In genomic region chr17:82433560-82434215, GRCh38 we compare ENCODE assay signal across 18 cellular contexts. TPM values are rescaled to one million over a fixed set of nuclear protein-coding genes. Genes with fewer than 3 reads are reported as not detected.
DNase-seq lines count a peak whose midpoint lies in the region; ATAC-seq and TF ChIP-seq lines count a peak whose summit lies in the region.
"Had no signal": no experiment of that assay in that cellular context is flagged by ENCODE, and none has a peak within 500 bp of the region (broad histone marks: within the 10 kb centered on the region; RNA-seq: fewer than 3 reads in every experiment).

No MANE protein-coding gene starts in this region.

- ATAC-seq in activated CD8-positive, alpha-beta memory T cell treated with anti-CD3 and anti-CD28 coated beads, Interleukin-2, amount 10 ng/mL, durations not matched to agents 7 days and 5 days: no peak
- ATAC-seq in activated B cell treated with CpG ODN at 0.5 μM for 24 hours (ENCODE audit: low read depth) (no peak), gastrocnemius medialis (no peak)

- H3K27ac ChIP-seq in osteoblast (ENCODE audit: low read depth, low read length) (no peak overlapping the region), gastrocnemius medialis (no peak overlapping the region)
- H3K27ac ChIP-seq: C4-2B, HL-60 had no signal

- H3K4me3 ChIP-seq in osteoblast (ENCODE audit: insufficient read depth, low read length) (no peak overlapping the region), gastrocnemius medialis (no peak overlapping the region)
- H3K4me3 ChIP-seq: HAP-1 had no signal

- H3K4me1 Mint-ChIP-seq in activated CD8-positive, alpha-beta memory T cell treated with anti-CD3 and anti-CD28 coated beads, Interleukin-2, amount 10 ng/mL, durations not matched to agents 7 days and 5 days: peaks cover 31% of the 10 kb centered on the region
- peaks cover 46% of the 10 kb centered on the region for H3K4me1 Mint-ChIP-seq in activated B cell treated with CpG ODN at 0.5 μM for 24 hours
- H3K4me1 Mint-ChIP-seq in MCF 10A (ENCODE audit: insufficient read depth, unreplicated experiment): no peaks in the 10 kb centered on the region

- H3K4me3 Mint-ChIP-seq in activated CD8-positive, alpha-beta memory T cell treated with anti-CD3 and anti-CD28 coated beads, Interleukin-2, amount 10 ng/mL, durations not matched to agents 7 days and 5 days: no peak overlapping the region
- H3K4me3 Mint-ChIP-seq in activated B cell treated with CpG ODN at 0.5 μM for 24 hours: no peak overlapping the region
- no peak overlapping the region for H3K4me3 Mint-ChIP-seq in MCF 10A (ENCODE audit: unreplicated experiment)

- peak overlapping the region; percentile 28 for H3K27ac Mint-ChIP-seq in activated CD8-positive, alpha-beta memory T cell treated with anti-CD3 and anti-CD28 coated beads, Interleukin-2, amount 10 ng/mL, durations not matched to agents 7 days and 5 days
- peak overlapping the region; percentile 78 for H3K27ac Mint-ChIP-seq in activated B cell treated with CpG ODN at 0.5 μM for 24 hours
- no peak overlapping the region for H3K27ac Mint-ChIP-seq in MCF 10A (ENCODE audit: low read depth, unreplicated experiment)

- no peaks in the 10 kb centered on the region for H3K27me3 ChIP-seq in osteoblast (ENCODE audit: insufficient read depth, low read length)
- no peaks in the 10 kb centered on the region for H3K27me3 ChIP-seq in gastrocnemius medialis

- H3K36me3 ChIP-seq in osteoblast (ENCODE audit: insufficient read depth, low read length) (no peaks in the 10 kb centered on the region), gastrocnemius medialis (peaks cover 0 to 43% of the 10 kb centered on the region in 2 donors)
- H3K36me3 ChIP-seq: HAP-1 had no signal

- no peak overlapping the region for H2AFZ ChIP-seq in osteoblast (ENCODE audit: low read length)

- H3K9me3 Mint-ChIP-seq in activated CD8-positive, alpha-beta memory T cell treated with anti-CD3 and anti-CD28 coated beads, Interleukin-2, amount 10 ng/mL, durations not matched to agents 7 days and 5 days (ENCODE audit: low read depth): no peaks in the 10 kb centered on the region
- H3K9me3 Mint-ChIP-seq in activated B cell treated with CpG ODN at 0.5 μM for 24 hours: no peaks in the 10 kb centered on the region
- no peaks in the 10 kb centered on the region for H3K9me3 Mint-ChIP-seq in MCF 10A (ENCODE audit: unreplicated experiment)

- H3K27me3 Mint-ChIP-seq in activated CD8-positive, alpha-beta memory T cell treated with anti-CD3 and anti-CD28 coated beads, Interleukin-2, amount 10 ng/mL, durations not matched to agents 7 days and 5 days: no peaks in the 10 kb centered on the region
- no peaks in the 10 kb centered on the region for H3K27me3 Mint-ChIP-seq in activated B cell treated with CpG ODN at 0.5 μM for 24 hours
- H3K27me3 Mint-ChIP-seq in MCF 10A (ENCODE audit: insufficient read depth, unreplicated experiment): no peaks in the 10 kb centered on the region

- CTCF ChIA-PET in activated CD8-positive, alpha-beta memory T cell treated with anti-CD3 and anti-CD28 coated beads, Interleukin-2, amount 10 ng/mL, durations not matched to agents 7 days and 5 days (lab: Charles Lee): interaction anchor here (2.3 kb wide), 1 partner anchor 9 kb away, joined by 7 read pairs; no protein-coding TSS in a partner anchor
- CTCF ChIA-PET in activated B cell treated with CpG ODN at 0.5 μM for 24 hours (lab: Charles Lee) (no interaction called here), MCF 10A (lab: Yijun Ruan, JAX) (interaction anchor here (0.7 kb wide), 1 partner anchor 121 kb away, joined by 3 read pairs; no protein-coding TSS in a partner anchor)

- no peak for DNase-seq in activated CD8-positive, alpha-beta memory T cell treated with anti-CD3 and anti-CD28 coated beads, Interleukin-2, amount 10 ng/mL, durations not matched to agents 7 days and 5 days
- no peak for DNase-seq in activated CD8-positive, alpha-beta memory T cell treated with anti-CD3 and anti-CD28 coated beads, Interleukin-2, amount 50 U/mL, for 48 hours
- DNase-seq in Daoy (ENCODE audit: low read depth): peak; percentile 5
- no peak for DNase-seq in activated B cell treated with CpG ODN at 0.5 μM for 24 hours
- DNase-seq in osteoblast (ENCODE audit: insufficient read length, low spot score, missing footprints): peak; percentile 85
- DNase-seq in MCF 10A (ENCODE audit: unreplicated experiment): no peak
- no peak for DNase-seq in gastrocnemius medialis
- DNase-seq in NCI-H2171 (lab: John Stamatoyannopoulos, UW): no peak
- DNase-seq: COR-L47, DMS153, NCI-H1092, NCI-H146, NCI-H2081, NCI-H510A treated with DMSO at 0.1 percent for 48 hours, NCI-H82 had no signal

- H3K4me2 ChIP-seq in osteoblast (ENCODE audit: insufficient read depth, low read length): no peak overlapping the region

- in situ Hi-C loops in gastrocnemius medialis (cut with MboI; ENCODE audit: low sequenced_read_pairs in 4 of 4): no loop called here

- intact Hi-C loops in activated B cell treated with CpG ODN at 0.5 μM for 24 hours (cut with micrococcal nuclease): loop anchor here (1.0 to 2.0 kb wide), 2 partner anchors 15 to 16 kb away; partner anchors contain the start of genes HEXD and OGFOD3
- intact Hi-C loops in MCF 10A (cut with micrococcal nuclease): no loop called here
- intact Hi-C loops in gastrocnemius medialis (cut with DNase I; ENCODE audit: low total_unique reads): no loop called here

- H3K36me3 Mint-ChIP-seq in activated CD8-positive, alpha-beta memory T cell treated with anti-CD3 and anti-CD28 coated beads, Interleukin-2, amount 10 ng/mL, durations not matched to agents 7 days and 5 days: peaks cover 5% of the 10 kb centered on the region
- H3K36me3 Mint-ChIP-seq in activated B cell treated with CpG ODN at 0.5 μM for 24 hours (ENCODE audit: low read depth) (peaks cover 29% of the 10 kb centered on the region), MCF 10A (ENCODE audit: insufficient read depth, unreplicated experiment) (no peaks in the 10 kb centered on the region)

- BruUV-seq in MCF 10A (replicated peaks; lab: Mats Ljungman, UMichigan): no TSS peak

- no peaks in the 10 kb centered on the region for H3K9me3 ChIP-seq in osteoblast (ENCODE audit: low read depth, low read length)
- H3K9me3 ChIP-seq in gastrocnemius medialis: no peaks in the 10 kb centered on the region
- H3K9me3 ChIP-seq: HAP-1 had no signal

- TF ChIP-seq CTCF in activated B cell treated with CpG ODN at 0.5 μM for 24 hours (IDR thresholded peaks at IDR 0.05) (no peak), osteoblast (IDR thresholded peaks at IDR 0.05; ENCODE audit: extremely low read depth, low read depth, low read length) (no peak), MCF 10A (IDR thresholded peaks at IDR 0.05; ENCODE audit: unreplicated experiment) (no peak), gastrocnemius medialis (IDR thresholded peaks at IDR 0.05 in 4 of 5, conservative IDR thresholded peaks at IDR 0.05 in 1 of 5) (no peak)

- H3K4me1 ChIP-seq in osteoblast (ENCODE audit: insufficient read depth, low read length) (no peaks in the 10 kb centered on the region), gastrocnemius medialis (no peaks in the 10 kb centered on the region)
- H3K4me1 ChIP-seq: HAP-1 had no signal

- POLR2A ChIA-PET in activated B cell treated with CpG ODN at 0.5 μM for 24 hours (lab: Charles Lee) (interaction anchor here (0.7 to 10.6 kb wide), 6 partner anchors 9 to 70 kb away, joined by 3 to 130 read pairs (median 3); partner anchors contain the start of gene CYBC1), MCF 10A (lab: Yijun Ruan, JAX) (no interaction called here)

- H3K79me2 ChIP-seq in osteoblast (ENCODE audit: insufficient read depth, low read length): no peaks in the 10 kb centered on the region

- no peaks in the 10 kb centered on the region for H4K20me1 ChIP-seq in osteoblast (ENCODE audit: insufficient read depth, low read length)

- no peak for TF ChIP-seq POLR2A in gastrocnemius medialis (IDR thresholded peaks at IDR 0.05)

RNA-seq across cellular contexts. Expression of gene OGFOD3, which starts 15.3 kb away (rescaled TPM):
- 10 to 100 TPM; 27.1 to 30.5 TPM for total RNA-seq in activated CD8-positive, alpha-beta memory T cell treated with anti-CD3 and anti-CD28 coated beads, Interleukin-2, amount 10 ng/mL, durations not matched to agents 7 days and 5 days
- total RNA-seq in Daoy (2014; rRNA removed; shearing (Covaris generic)): 38.6 and 39.8 TPM in 2 replicates
- total RNA-seq in activated B cell treated with CpG ODN at 0.5 μM for 24 hours (29.5 and 35.0 TPM in 2 replicates), osteoblast (25.3 and 27.4 TPM in 2 replicates), MCF 10A (2022) (16.5 and 21.1 TPM in 2 replicates), gastrocnemius medialis (10 to 100 TPM; 25.8 to 72.1 (median 27.7) TPM)

RNA-seq across cellular contexts. Expression of gene HEXD, which starts 15.5 kb away (rescaled TPM):
- total RNA-seq in activated CD8-positive, alpha-beta memory T cell treated with anti-CD3 and anti-CD28 coated beads, Interleukin-2, amount 10 ng/mL, durations not matched to agents 7 days and 5 days: 10 to 100 TPM; 50.5 to 72.5 TPM
- 4.9 and 9.4 TPM in 2 replicates for total RNA-seq in Daoy (2014; rRNA removed; shearing (Covaris generic))
- total RNA-seq in activated B cell treated with CpG ODN at 0.5 μM for 24 hours (69.5 and 88.8 TPM in 2 replicates), osteoblast (13.0 and 20.3 TPM in 2 replicates), MCF 10A (2022) (14.8 and 16.2 TPM in 2 replicates), gastrocnemius medialis (10 to 100 TPM; 15.5 to 35.1 (median 22.5) TPM)

RNA-seq across cellular contexts. Expression of gene CYBC1, which starts 16.9 kb away (rescaled TPM):
- total RNA-seq in activated CD8-positive, alpha-beta memory T cell treated with anti-CD3 and anti-CD28 coated beads, Interleukin-2, amount 10 ng/mL, durations not matched to agents 7 days and 5 days: 100 to 1,000 TPM; 269 to 378 TPM
- 26.3 and 59.3 TPM in 2 replicates for total RNA-seq in Daoy (2014; rRNA removed; shearing (Covaris generic))
- total RNA-seq in activated B cell treated with CpG ODN at 0.5 μM for 24 hours (405 and 501 TPM in 2 replicates), osteoblast (72.4 and 75.1 TPM in 2 replicates), MCF 10A (2022) (38.0 and 45.4 TPM in 2 replicates), gastrocnemius medialis (10 to 100 TPM; 17.3 to 29.8 (median 19.3) TPM)

RNA-seq across cellular contexts. Expression of gene NARF, which starts 24.9 kb away (rescaled TPM):
- 100 to 1,000 TPM; 114 TPM for total RNA-seq in activated CD8-positive, alpha-beta memory T cell treated with anti-CD3 and anti-CD28 coated beads, Interleukin-2, amount 10 ng/mL, durations not matched to agents 7 days and 5 days
- 42.3 and 59.4 TPM in 2 replicates for total RNA-seq in Daoy (2014; rRNA removed; shearing (Covaris generic))
- total RNA-seq in activated B cell treated with CpG ODN at 0.5 μM for 24 hours (77.8 and 81.9 TPM in 2 replicates), osteoblast (34.4 and 36.8 TPM in 2 replicates), MCF 10A (2022) (20.6 TPM in 2 replicates), gastrocnemius medialis (10 to 100 TPM; 29.6 to 63.4 (median 49.0) TPM)

Comparison
In these comparisons a context has a peak if more than half of its experiments do, and no peak if none do; other contexts are left out.
1. DNase-seq: peak in Daoy (single experiment) and osteoblast (single experiment); none in activated CD8-positive, alpha-beta memory T cell treated with anti-CD3 and anti-CD28 coated beads, Interleukin-2, amount 10 ng/mL, durations not matched to agents 7 days and 5 days (single experiment), activated CD8-positive, alpha-beta memory T cell treated with anti-CD3 and anti-CD28 coated beads, Interleukin-2, amount 50 U/mL, for 48 hours (single experiment), activated B cell treated with CpG ODN at 0.5 μM for 24 hours (single experiment), MCF 10A (single experiment), gastrocnemius medialis (0 of 2) and NCI-H2171 (single experiment).